8 cellular contexts compared by ENCODE assay signal in genomic region chr16:48623304-48624016, GRCh38. TPM values are rescaled to one million over a fixed set of nuclear protein-coding genes. Genes with fewer than 3 reads are reported as not detected.
DNase-seq lines count a peak whose midpoint lies in the region; ATAC-seq, FAIRE-seq and TF ChIP-seq lines count a peak whose summit lies in the region.

No MANE protein-coding gene starts in this region.

- WGBS in A549 (ENCODE audit: missing lambda C conversion rate) = 5% methylated on average over 35 of the region's 36 CpGs

- H3K4me3 ChIP-seq in A549 = peak overlapping the region; percentile 46

- peak overlapping the region; percentile 27; the same call in 1 of the 2 replicates for H3K27ac Mint-ChIP-seq in WTC11

- TF ChIP-seq POLR2A in A549 (IDR thresholded peaks at IDR 0.05; ENCODE audit: low read length) = no peak

- CTCF ChIA-PET in A549 (lab: Yijun Ruan, JAX) (interaction anchor here (0.6 to 3.2 kb wide), 69 partner anchors 9 to 1769 kb away, joined by 3 to 68 read pairs (median 4); partner anchors contain the start of genes ABCC11, N4BP1 and SIAH1), WTC11 (lab: Charles Lee) (interaction anchor here (0.5 to 2.8 kb wide), 81 partner anchors 10 to 1557 kb away, joined by 3 to 90 read pairs (median 5); partner anchors contain the start of genes N4BP1 and SIAH1)

- H3K4me1 ChIP-seq in A549 = peaks cover 6% of the 10 kb centered on the region; the same call in 1 of the 3 replicates

- no peak for TF ChIP-seq EP300 in A549 (IDR thresholded peaks at IDR 0.05)

- H3K4me2 ChIP-seq in A549 = peak overlapping the region; percentile 91

- H3K27ac ChIP-seq in A549 = peak overlapping the region; percentile 66 to 84

- FAIRE-seq in A549 (lab: Jason Lieb, UNC) (no peak), GM18507 (lab: Jason Lieb, UNC) (peak; percentile 87)

- ATAC-seq in A549 = peak; percentile 97 to 99
- peak; percentile 91 for ATAC-seq in HG03039 (IDR thresholded peaks at IDR 0.05; ENCODE audit: unreplicated experiment)
- ATAC-seq in WTC11 = peak; percentile 93

- H3K27me3 Mint-ChIP-seq in WTC11 (ENCODE audit: low read depth) = no peaks in the 10 kb centered on the region; the same call in 1 of the 2 replicates

- peaks cover 10% of the 10 kb centered on the region for H3K4me1 Mint-ChIP-seq in WTC11

- TF ChIP-seq RAD21 in A549 (conservative IDR thresholded peaks at IDR 0.05 in 1 of 2, IDR thresholded peaks at IDR 0.05 in 1 of 2) = peak; percentile 89 to 91

- no peaks in the 10 kb centered on the region for H3K36me3 Mint-ChIP-seq in WTC11

- TF ChIP-seq CTCF in A549 (IDR thresholded peaks at IDR 0.05) = peak; percentile 91
- peak; percentile 90 for TF ChIP-seq CTCF in WTC11 (IDR thresholded peaks at IDR 0.05)

- peak overlapping the region; percentile 83 for H3K4me3 Mint-ChIP-seq in WTC11

- DNase-seq in A549 (ENCODE audit: low read depth in 1 of 2, low spot score in 1 of 2) (peak; percentile 84 to 85), GM18507 (ENCODE audit: extremely low spot score, insufficient read length, low read depth) (peak; percentile 78), NCI-H2171 (lab: John Stamatoyannopoulos, UW) (peak; percentile 66), WTC11 (ENCODE audit: low spot score) (peak; percentile 81), iris pigment epithelial cell (ENCODE audit: low read depth) (peak; percentile 71)
- DNase-seq in central memory CD4-positive, alpha-beta T cell = peak; percentile 75
- peak; percentile 74 to 75 for DNase-seq in stimulated activated CD4-positive, alpha-beta T cell treated with anti-CD3 and anti-CD28 coated beads, Interleukin-12 subunit alpha, Interleukin-12 subunit beta, amount 100 ng/mL, for 24 hours (ENCODE audit: low read depth in 2 of 2)

- POLR2A ChIA-PET in A549 (lab: Yijun Ruan, JAX) (interaction anchor here (0.5 to 1.3 kb wide), 8 partner anchors 11 to 1163 kb away, joined by 3 to 9 read pairs (median 4); partner anchors contain the start of genes ITFG1, N4BP1, PHKB and SIAH1), WTC11 (lab: Charles Lee) (interaction anchor here (0.7 to 1.1 kb wide), 6 partner anchors 10 to 253 kb away, joined by 3 to 6 read pairs (median 4); no protein-coding TSS in a partner anchor)

- no peaks in the 10 kb centered on the region for H3K9me3 ChIP-seq in A549

- no peaks in the 10 kb centered on the region for H3K9me3 Mint-ChIP-seq in WTC11

TF ChIP-seq in A549, 52 proteins besides CTCF, POLR2A, EP300 and RAD21 (continues in another document):
- no peak for TF ChIP-seq HEYL (CRISPR knock-in tag; IDR thresholded peaks at IDR 0.05)
- TF ChIP-seq CHD4 (IDR thresholded peaks at IDR 0.05; ENCODE audit: borderline replicate concordance) = no peak
- TF ChIP-seq MAX (IDR thresholded peaks at IDR 0.05) = peak; percentile 70
- no peak; the same call in 1 of the 2 replicates for TF ChIP-seq MYC (IDR thresholded peaks at IDR 0.05; ENCODE audit: borderline replicate concordance, low read length)
- no peak for TF ChIP-seq NPAS2 (CRISPR knock-in tag; IDR thresholded peaks at IDR 0.05; ENCODE audit: borderline replicate concordance)
- no peak for TF ChIP-seq POLR2AphosphoS2 (conservative IDR thresholded peaks at IDR 0.05; ENCODE audit: low read length)
- no peak for TF ChIP-seq NR3C1 (IDR thresholded peaks at IDR 0.05)
- TF ChIP-seq, protein P1, sequence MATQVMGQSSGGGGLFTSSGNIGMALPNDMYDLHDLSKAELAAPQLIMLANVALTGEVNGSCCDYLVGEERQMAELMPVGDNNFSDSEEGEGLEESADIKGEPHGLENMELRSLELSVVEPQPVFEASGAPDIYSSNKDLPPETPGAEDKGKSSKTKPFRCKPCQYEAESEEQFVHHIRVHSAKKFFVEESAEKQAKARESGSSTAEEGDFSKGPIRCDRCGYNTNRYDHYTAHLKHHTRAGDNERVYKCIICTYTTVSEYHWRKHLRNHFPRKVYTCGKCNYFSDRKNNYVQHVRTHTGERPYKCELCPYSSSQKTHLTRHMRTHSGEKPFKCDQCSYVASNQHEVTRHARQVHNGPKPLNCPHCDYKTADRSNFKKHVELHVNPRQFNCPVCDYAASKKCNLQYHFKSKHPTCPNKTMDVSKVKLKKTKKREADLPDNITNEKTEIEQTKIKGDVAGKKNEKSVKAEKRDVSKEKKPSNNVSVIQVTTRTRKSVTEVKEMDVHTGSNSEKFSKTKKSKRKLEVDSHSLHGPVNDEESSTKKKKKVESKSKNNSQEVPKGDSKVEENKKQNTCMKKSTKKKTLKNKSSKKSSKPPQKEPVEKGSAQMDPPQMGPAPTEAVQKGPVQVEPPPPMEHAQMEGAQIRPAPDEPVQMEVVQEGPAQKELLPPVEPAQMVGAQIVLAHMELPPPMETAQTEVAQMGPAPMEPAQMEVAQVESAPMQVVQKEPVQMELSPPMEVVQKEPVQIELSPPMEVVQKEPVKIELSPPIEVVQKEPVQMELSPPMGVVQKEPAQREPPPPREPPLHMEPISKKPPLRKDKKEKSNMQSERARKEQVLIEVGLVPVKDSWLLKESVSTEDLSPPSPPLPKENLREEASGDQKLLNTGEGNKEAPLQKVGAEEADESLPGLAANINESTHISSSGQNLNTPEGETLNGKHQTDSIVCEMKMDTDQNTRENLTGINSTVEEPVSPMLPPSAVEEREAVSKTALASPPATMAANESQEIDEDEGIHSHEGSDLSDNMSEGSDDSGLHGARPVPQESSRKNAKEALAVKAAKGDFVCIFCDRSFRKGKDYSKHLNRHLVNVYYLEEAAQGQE (IDR thresholded peaks at IDR 0.05) = no peak
- TF ChIP-seq NFE2L2 (conservative IDR thresholded peaks at IDR 0.05; ENCODE audit: low read length) = 0 out of 2 replicates have a peak, but pooled peaks have one; percentile 36
- no peak for TF ChIP-seq KDM1A (IDR thresholded peaks at IDR 0.05; ENCODE audit: low read depth)
- TF ChIP-seq FOXS1 (CRISPR knock-in tag; IDR thresholded peaks at IDR 0.05) = no peak
- TF ChIP-seq MAFK (IDR thresholded peaks at IDR 0.05; ENCODE audit: partially characterized antibody) = peak; percentile 39
- TF ChIP-seq CHD2 (IDR thresholded peaks at IDR 0.05; ENCODE audit: low read length, partially characterized antibody) = no peak
- peak; percentile 89 for TF ChIP-seq SMC3 (IDR thresholded peaks at IDR 0.05)

TF ChIP-seq in WTC11, 78 proteins besides CTCF, POLR2A, EP300 and RAD21 (continues in another document):
- TF ChIP-seq HMGXB4 (CRISPR knock-in tag; IDR thresholded peaks at IDR 0.05) (0 out of 2 replicates have a peak, but pooled peaks have one; percentile 35), ZNF281 (CRISPR knock-in tag; IDR thresholded peaks at IDR 0.05) (no peak), MAX (CRISPR knock-in tag; IDR thresholded peaks at IDR 0.05) (peak; percentile 50; the same call in 1 of the 2 replicates)
- TF ChIP-seq, protein P2, sequence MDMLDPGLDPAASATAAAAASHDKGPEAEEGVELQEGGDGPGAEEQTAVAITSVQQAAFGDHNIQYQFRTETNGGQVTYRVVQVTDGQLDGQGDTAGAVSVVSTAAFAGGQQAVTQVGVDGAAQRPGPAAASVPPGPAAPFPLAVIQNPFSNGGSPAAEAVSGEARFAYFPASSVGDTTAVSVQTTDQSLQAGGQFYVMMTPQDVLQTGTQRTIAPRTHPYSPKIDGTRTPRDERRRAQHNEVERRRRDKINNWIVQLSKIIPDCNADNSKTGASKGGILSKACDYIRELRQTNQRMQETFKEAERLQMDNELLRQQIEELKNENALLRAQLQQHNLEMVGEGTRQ (CRISPR knock-in tag; IDR thresholded peaks at IDR 0.05) = peak; percentile 57

RNA-seq across cellular contexts. Expression of gene N4BP1, which starts 13.5 kb away (rescaled TPM):
- polyA plus RNA-seq in A549 (2011; rRNA removed) (18.4 and 20.4 TPM in 2 replicates), A549 (2017; fragmentation: RNase III; extraction: RNeasy Plus Mini Kit Qiagen cat#74134 plus additional on column Dnase treatment) (12.6 to 14.4 TPM (median 14.1 TPM) in 3 replicates)
- polyA plus RNA-seq in A549 (2012; cell fraction: cytosol; rRNA removed) = 5.8 and 7.3 TPM in 2 replicates
- 14.0 and 14.8 TPM in 2 replicates for polyA plus RNA-seq in A549 (2012; cell fraction: nucleus; rRNA removed)
- polyA minus RNA-seq in A549 (2011; rRNA and poly(A)+ RNA removed) = 12.1 and 12.8 TPM in 2 replicates
- total RNA-seq in WTC11 (2021) = 25.6 to 33.5 TPM (median 29.3 TPM) in 3 replicates

Comparison
In these comparisons a context has a peak if more than half of its experiments do, and no peak if none do; other contexts are left out.
1. Peak in every context shown above with its lines: DNase-seq, ATAC-seq, H3K4me3 ChIP-seq and H3K27ac ChIP-seq.